20 cellular contexts compared by ENCODE assay signal in genomic region chr2:100857341-100857740, GRCh38. TPM values are rescaled to one million over a fixed set of nuclear protein-coding genes. Genes with fewer than 3 reads are reported as not detected.
DNase-seq lines count a peak whose midpoint lies in the region; ATAC-seq and TF ChIP-seq lines count a peak whose summit lies in the region.
"Had no signal": no experiment of that assay in that cellular context is flagged by ENCODE, and none has a peak within 500 bp of the region (broad histone marks: within the 10 kb centered on the region; RNA-seq: fewer than 3 reads in every experiment).

No MANE protein-coding gene starts in this region.

- H3K4me3 ChIP-seq in SK-N-SH (ENCODE audit: low read depth in 2 of 2, low read length in 1 of 2) = peak overlapping the region in 1 of 2 experiments; percentile 25; a peak in 1 of 4 replicates
- no peak overlapping the region for H3K4me3 ChIP-seq in PC-3 (ENCODE audit: low read length)
- H3K4me3 ChIP-seq in osteoblast (ENCODE audit: insufficient read depth, low read length) = no peak overlapping the region
- H3K4me3 ChIP-seq: GM12878, Peyer's patch had no signal

- peaks cover 37% of the 10 kb centered on the region for H3K4me1 Mint-ChIP-seq in chondrocyte (ENCODE audit: low read depth)

- intact Hi-C loops in PC-3 (cut with micrococcal nuclease) = loop anchor here (5.0 kb wide), 1 partner anchor 45 kb away; no protein-coding TSS in a partner anchor

- H3K36me3 ChIP-seq in SK-N-SH (replicated peaks in 1 of 2; ENCODE audit: control insufficient read depth in 1 of 2, insufficient read depth in 2 of 2, low read length in 1 of 2) (no peaks in the 10 kb centered on the region), PC-3 (ENCODE audit: low read depth, low read length) (peaks cover 4% of the 10 kb centered on the region; the same call in 1 of the 2 replicates), osteoblast (ENCODE audit: insufficient read depth, low read length) (no peaks in the 10 kb centered on the region)
- H3K36me3 ChIP-seq: Peyer's patch had no signal

- peak overlapping the region in 1 of 2 experiments; percentile 78; a peak in 2 of 4 replicates for H3K27ac ChIP-seq in SK-N-SH (ENCODE audit: low read depth in 2 of 2, low read length in 1 of 2)
- peak overlapping the region; percentile 89 for H3K27ac ChIP-seq in PC-3 (ENCODE audit: low read length)
- peak overlapping the region; percentile 73 for H3K27ac ChIP-seq in osteoblast (ENCODE audit: low read depth, low read length)
- H3K27ac ChIP-seq: 22Rv1 had no signal

- H3K9ac ChIP-seq in SK-N-SH (peak overlapping the region; percentile 35; the same call in 1 of the 2 replicates), PC-3 (ENCODE audit: low read length) (peak overlapping the region; percentile 75)

- CTCF ChIA-PET in SK-N-SH (lab: Yijun Ruan, JAX) = interaction anchor here (0.7 to 1.1 kb wide), 3 partner anchors 8 to 225 kb away, joined by 3 to 4 read pairs (median 3); no protein-coding TSS in a partner anchor
- CTCF ChIA-PET in PC-3 (lab: Charles Lee) = interaction anchor here (0.9 to 1.0 kb wide), 2 partner anchors 40 to 46 kb away, joined by 3 to 4 read pairs; no protein-coding TSS in a partner anchor

- no peak for TF ChIP-seq EP300 in SK-N-SH (IDR thresholded peaks at IDR 0.05; ENCODE audit: borderline replicate concordance in 1 of 2, low read depth in 1 of 2, low read length in 1 of 2)

- H3K79me2 ChIP-seq in SK-N-SH (ENCODE audit: insufficient read depth) (peaks cover 53% of the 10 kb centered on the region; the same call in 1 of the 2 replicates), PC-3 (ENCODE audit: low read length) (peaks cover 87% of the 10 kb centered on the region), osteoblast (ENCODE audit: insufficient read depth, low read length) (peaks cover 6% of the 10 kb centered on the region)

- WGBS in SK-N-SH (ENCODE audit: low lambda C conversion rate) = 58% methylated on average over 6 of the region's 6 CpGs

- H3K9me3 ChIP-seq in SK-N-SH (no peaks in the 10 kb centered on the region), PC-3 (ENCODE audit: low read length) (no peaks in the 10 kb centered on the region), osteoblast (ENCODE audit: low read depth, low read length) (no peaks in the 10 kb centered on the region)
- H3K9me3 ChIP-seq: Peyer's patch had no signal

- no peak for DNase-seq in SK-N-SH
- no peak for DNase-seq in PC-3
- no peak for DNase-seq in chondrocyte (ENCODE audit: low spot score)
- no peak for DNase-seq in osteoblast (ENCODE audit: insufficient read length, low spot score, missing footprints)
- no peak for DNase-seq in NCI-H1417 treated with DMSO at 0.1 percent for 48 hours (lab: John Stamatoyannopoulos, UW)
- DNase-seq: C1 segment of cervical spinal cord, DMS79 treated with DMSO at 0.1 percent for 48 hours, H7, NCI-H1436, NCI-H2029 treated with DMSO at 0.1 percent for 48 hours, NCI-H2171 treated with DMSO at 0.1 percent for 48 hours, NCI-H82, SIG-M5 had no signal

- ATAC-seq in SK-N-SH treated with all-trans-retinoic acid at 6 μM for 48 hours (no peak; the same call in 2 of the 3 replicates), PC-3 (peak; percentile 10), HG02840 (IDR thresholded peaks at IDR 0.05; ENCODE audit: low FRiP score, unreplicated experiment) (no peak), HG02938 (IDR thresholded peaks at IDR 0.05; ENCODE audit: unreplicated experiment) (no peak)
- ATAC-seq: GM12878 had no signal

- POLR2A ChIA-PET in SK-N-SH (lab: Yijun Ruan, JAX) (no interaction called here), PC-3 (lab: Charles Lee; ENCODE audit: unreplicated experiment) (interaction anchor here (0.6 to 0.9 kb wide), 2 partner anchors 46 to 627 kb away, joined by 3 to 5 read pairs; no protein-coding TSS in a partner anchor)

- H4K20me1 ChIP-seq in SK-N-SH (ENCODE audit: insufficient read depth) (no peaks in the 10 kb centered on the region), PC-3 (ENCODE audit: low read length) (peaks cover 4% of the 10 kb centered on the region; the same call in 1 of the 2 replicates), osteoblast (ENCODE audit: insufficient read depth, low read length) (no peaks in the 10 kb centered on the region)

- no peaks in the 10 kb centered on the region for H3K27me3 ChIP-seq in SK-N-SH (ENCODE audit: insufficient read depth)
- no peaks in the 10 kb centered on the region for H3K27me3 ChIP-seq in PC-3 (ENCODE audit: low read length)
- no peaks in the 10 kb centered on the region for H3K27me3 ChIP-seq in osteoblast (ENCODE audit: insufficient read depth, low read length)
- H3K27me3 ChIP-seq: Peyer's patch had no signal

- peak overlapping the region; percentile 87 for H3K27ac Mint-ChIP-seq in chondrocyte (ENCODE audit: unreplicated experiment)

- H3F3A ChIP-seq in SK-N-SH (replicated peaks; ENCODE audit: insufficient read depth) (peaks cover 7% of the 10 kb centered on the region), PC-3 (ENCODE audit: low read length, unreplicated experiment) (peaks cover 20% of the 10 kb centered on the region)

- no peaks in the 10 kb centered on the region for H3K36me3 Mint-ChIP-seq in chondrocyte (ENCODE audit: low read depth)

- H3K9me2 ChIP-seq in SK-N-SH (no peaks in the 10 kb centered on the region), PC-3 (replicated peaks; ENCODE audit: low read length) (no peaks in the 10 kb centered on the region)

- TF ChIP-seq CTCF in SK-N-SH (IDR thresholded peaks at IDR 0.05) (no peak), PC-3 (conservative IDR thresholded peaks at IDR 0.05; ENCODE audit: low read depth, low read length) (no peak), chondrocyte (IDR thresholded peaks at IDR 0.05) (no peak), osteoblast (IDR thresholded peaks at IDR 0.05; ENCODE audit: extremely low read depth, low read depth, low read length) (no peak)

- H3K27me3 Mint-ChIP-seq in chondrocyte (ENCODE audit: low read depth) = no peaks in the 10 kb centered on the region

- no peak overlapping the region for H3K4me3 Mint-ChIP-seq in chondrocyte (ENCODE audit: unreplicated experiment)

- no peak for TF ChIP-seq RAD21 in SK-N-SH (IDR thresholded peaks at IDR 0.05; ENCODE audit: low read length)

- H3K9me3 Mint-ChIP-seq in chondrocyte (ENCODE audit: low read depth) = no peaks in the 10 kb centered on the region

- H3K4me2 ChIP-seq in SK-N-SH (peak overlapping the region; percentile 39), PC-3 (ENCODE audit: low read length) (peak overlapping the region; percentile 60), osteoblast (ENCODE audit: insufficient read depth, low read length) (peak overlapping the region; percentile 19)

- BruUV-seq in PC-3 (replicated peaks; lab: Mats Ljungman, UMichigan) = no TSS peak

- H2AFZ ChIP-seq in SK-N-SH (ENCODE audit: low read depth) (no peak overlapping the region), PC-3 (ENCODE audit: low read length) (no peak overlapping the region), osteoblast (ENCODE audit: low read length) (peak overlapping the region; percentile 74)

- H3K4me1 ChIP-seq in SK-N-SH (ENCODE audit: control insufficient read depth in 1 of 2, insufficient read depth in 2 of 2, low read depth in 1 of 2, low read length in 1 of 2) = peaks cover 0 to 14% of the 10 kb centered on the region in 2 experiments; a peak in 1 of 4 replicates
- peaks cover 69% of the 10 kb centered on the region for H3K4me1 ChIP-seq in PC-3 (ENCODE audit: insufficient read depth, low read length)
- H3K4me1 ChIP-seq in osteoblast (ENCODE audit: insufficient read depth, low read length) = peaks cover 11% of the 10 kb centered on the region
- H3K4me1 ChIP-seq: Peyer's patch had no signal

TF ChIP-seq in SK-N-SH, 30 proteins besides CTCF, POLR2A, EP300 and RAD21 (continues in another document):
- TF ChIP-seq GABPA (IDR thresholded peaks at IDR 0.05; ENCODE audit: low read depth) (no peak), MXI1 (IDR thresholded peaks at IDR 0.05; ENCODE audit: low read depth, low read length) (no peak), POLR2AphosphoS5 (IDR thresholded peaks at IDR 0.05; ENCODE audit: low read depth, low read length) (no peak), SIN3A (IDR thresholded peaks at IDR 0.05; ENCODE audit: borderline replicate concordance, low read depth, low read length) (no peak), IRF3 (IDR thresholded peaks at IDR 0.05; ENCODE audit: low read depth, low read length) (no peak), MEF2A (IDR thresholded peaks at IDR 0.05; ENCODE audit: borderline replicate concordance, low read depth) (no peak)

TF ChIP-seq in SK-N-SH treated with all-trans-retinoic acid at 6 μM for 48 hours, 23 proteins besides CTCF, POLR2A, EP300 and RAD21 (continues in another document):
- TF ChIP-seq SNAI2 (CRISPR knock-in tag; IDR thresholded peaks at IDR 0.05) = no peak
- TF ChIP-seq ZNF565 (CRISPR knock-in tag; conservative IDR thresholded peaks at IDR 0.05; ENCODE audit: low read depth) = no peak
- TF ChIP-seq ZFP3 (CRISPR knock-in tag; IDR thresholded peaks at IDR 0.05) = no peak
- TF ChIP-seq ISL1 (CRISPR knock-in tag; IDR thresholded peaks at IDR 0.05) = no peak
- no peak for TF ChIP-seq PPARA (CRISPR knock-in tag; IDR thresholded peaks at IDR 0.05; ENCODE audit: borderline replicate concordance)
- TF ChIP-seq TOX (CRISPR knock-in tag; IDR thresholded peaks at IDR 0.05; ENCODE audit: borderline replicate concordance) = no peak
- TF ChIP-seq POU6F1 (CRISPR knock-in tag; IDR thresholded peaks at IDR 0.05; ENCODE audit: borderline replicate concordance, low read depth) = no peak
- no peak for TF ChIP-seq ESRRG (CRISPR knock-in tag; IDR thresholded peaks at IDR 0.05)
- no peak for TF ChIP-seq RARB (CRISPR knock-in tag; IDR thresholded peaks at IDR 0.05)

RNA-seq across cellular contexts. Expression of gene NPAS2, which starts 37.4 kb away (rescaled TPM):
- 40.1 and 58.5 TPM in 2 replicates for polyA plus RNA-seq in SK-N-SH (2012; rRNA removed)
- polyA plus RNA-seq in SK-N-SH (2012; cell fraction: cytosol; rRNA removed) = 36.6 and 46.2 TPM in 2 replicates
- 96.4 and 147 TPM in 2 replicates for polyA plus RNA-seq in SK-N-SH (2012; cell fraction: nucleus; rRNA removed)
- total RNA-seq in PC-3 (2014; rRNA removed) (54.8 and 55.4 TPM in 2 replicates), chondrocyte (21.7 to 25.6 TPM (median 24.0 TPM) in 3 replicates), osteoblast (8.3 and 8.7 TPM in 2 replicates)
- total RNA-seq: G401 had no signal
- polyA plus RNA-seq: GM12878 had no signal
